Comparison of ENCODE assay signal across 8 cellular contexts in genomic region chr22:19714320-19715252, GRCh38. TPM values are rescaled to one million over a fixed set of nuclear protein-coding genes. Genes with fewer than 3 reads are reported as not detected.
DNase-seq lines count a peak whose midpoint lies in the region; ATAC-seq and TF ChIP-seq lines count a peak whose summit lies in the region.

TSS of gene SEPTIN5 (plus strand) at chr22:19714503. CDS start at chr22:19714589, 86 bp downstream.

- CTCF ChIA-PET in WTC11 (lab: Charles Lee): interaction anchor here (0.6 to 3.8 kb wide), 8 partner anchors 9 to 145 kb away, joined by 3 to 63 read pairs (median 12); partner anchors contain the start of gene GP1BB

- H3K4me3 Mint-ChIP-seq in WTC11 (peak within 1 kb of the TSS; percentile 68), progenitor cell of endocrine pancreas (ENCODE audit: low read depth) (peak within 1 kb of the TSS; percentile 79)

- H3K9me3 Mint-ChIP-seq in WTC11: no peaks in the 10 kb centered on the region
- no peaks in the 10 kb centered on the region for H3K9me3 Mint-ChIP-seq in progenitor cell of endocrine pancreas (ENCODE audit: low read depth)

- no peak within 1 kb of the TSS for H3K27ac Mint-ChIP-seq in WTC11
- H3K27ac Mint-ChIP-seq in progenitor cell of endocrine pancreas: no peak within 1 kb of the TSS

- no peak for TF ChIP-seq CTCF in GM12865 (IDR thresholded peaks at IDR 0.05; ENCODE audit: insufficient read depth, low read depth, low read length, missing control alignments)
- no peak for TF ChIP-seq CTCF in WTC11 (IDR thresholded peaks at IDR 0.05)
- TF ChIP-seq CTCF in progenitor cell of endocrine pancreas (IDR thresholded peaks at IDR 0.05; ENCODE audit: unreplicated experiment): no peak

- H3K36me3 Mint-ChIP-seq in WTC11: no peaks in the 10 kb centered on the region
- H3K36me3 Mint-ChIP-seq in progenitor cell of endocrine pancreas (ENCODE audit: insufficient read depth): no peaks in the 10 kb centered on the region

- ATAC-seq in WTC11: no peak
- peak; percentile 4 for ATAC-seq in Right ventricle myocardium inferior
- no peak for ATAC-seq in HG02938 (IDR thresholded peaks at IDR 0.05; ENCODE audit: unreplicated experiment)
- no peak for ATAC-seq in GM18867 (IDR thresholded peaks at IDR 0.05; ENCODE audit: unreplicated experiment)
- ATAC-seq in GM18517 (IDR thresholded peaks at IDR 0.05; ENCODE audit: unreplicated experiment): no peak

- H3K4me3 ChIP-seq in GM12865 (ENCODE audit: low read depth, low read length): peak within 1 kb of the TSS; percentile 6; the same call in 1 of the 2 replicates

- POLR2A ChIA-PET in WTC11 (lab: Charles Lee): no interaction called here

- intact Hi-C loops in Right ventricle myocardium inferior (cut with DNase I): loop anchor here (2.0 kb wide), 1 partner anchor 36 kb away; no protein-coding TSS in a partner anchor

- H3K4me1 Mint-ChIP-seq in WTC11 (peaks cover 15% of the 10 kb centered on the region), progenitor cell of endocrine pancreas (ENCODE audit: low read depth) (peaks cover 4% of the 10 kb centered on the region)

- DNase-seq in GM12865 (ENCODE audit: low read depth) (no peak), WTC11 (ENCODE audit: low spot score) (no peak), Right ventricle myocardium inferior (ENCODE audit: missing footprints) (peak; percentile 76), progenitor cell of endocrine pancreas (ENCODE audit: low spot score, unreplicated experiment) (no peak), NCI-H2107 (lab: John Stamatoyannopoulos, UW) (no peak)

- H3K27me3 Mint-ChIP-seq in WTC11 (ENCODE audit: low read depth): peaks cover 55% of the 10 kb centered on the region
- peaks cover 37% of the 10 kb centered on the region for H3K27me3 Mint-ChIP-seq in progenitor cell of endocrine pancreas

TF ChIP-seq in WTC11, 78 proteins besides CTCF, POLR2A, EP300 and RAD21 (continues in another document):
- TF ChIP-seq, protein P1, sequence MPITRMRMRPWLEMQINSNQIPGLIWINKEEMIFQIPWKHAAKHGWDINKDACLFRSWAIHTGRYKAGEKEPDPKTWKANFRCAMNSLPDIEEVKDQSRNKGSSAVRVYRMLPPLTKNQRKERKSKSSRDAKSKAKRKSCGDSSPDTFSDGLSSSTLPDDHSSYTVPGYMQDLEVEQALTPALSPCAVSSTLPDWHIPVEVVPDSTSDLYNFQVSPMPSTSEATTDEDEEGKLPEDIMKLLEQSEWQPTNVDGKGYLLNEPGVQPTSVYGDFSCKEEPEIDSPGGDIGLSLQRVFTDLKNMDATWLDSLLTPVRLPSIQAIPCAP (CRISPR knock-in tag; IDR thresholded peaks at IDR 0.05): peak; percentile 59; the same call in 1 of the 2 replicates
- TF ChIP-seq ZNF671 (CRISPR knock-in tag; IDR thresholded peaks at IDR 0.05) (no peak), EMX1 (CRISPR knock-in tag; IDR thresholded peaks at IDR 0.05) (no peak), ZNF423 (CRISPR knock-in tag; IDR thresholded peaks at IDR 0.05) (peak; percentile 33; the same call in 1 of the 2 replicates), HMGXB4 (CRISPR knock-in tag; IDR thresholded peaks at IDR 0.05) (peak; percentile 50), E2F5 (CRISPR knock-in tag; IDR thresholded peaks at IDR 0.05) (peak; percentile 63; the same call in 1 of the 2 replicates), OVOL2 (CRISPR knock-in tag; IDR thresholded peaks at IDR 0.05; ENCODE audit: borderline replicate concordance) (no peak), NR2C2 (CRISPR knock-in tag; IDR thresholded peaks at IDR 0.05) (no peak)
- TF ChIP-seq, protein P2, sequence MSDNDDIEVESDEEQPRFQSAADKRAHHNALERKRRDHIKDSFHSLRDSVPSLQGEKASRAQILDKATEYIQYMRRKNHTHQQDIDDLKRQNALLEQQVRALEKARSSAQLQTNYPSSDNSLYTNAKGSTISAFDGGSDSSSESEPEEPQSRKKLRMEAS (CRISPR knock-in tag; IDR thresholded peaks at IDR 0.05): 0 out of 2 replicates have a peak, but pooled peaks have one; percentile 4
- TF ChIP-seq, protein P3, sequence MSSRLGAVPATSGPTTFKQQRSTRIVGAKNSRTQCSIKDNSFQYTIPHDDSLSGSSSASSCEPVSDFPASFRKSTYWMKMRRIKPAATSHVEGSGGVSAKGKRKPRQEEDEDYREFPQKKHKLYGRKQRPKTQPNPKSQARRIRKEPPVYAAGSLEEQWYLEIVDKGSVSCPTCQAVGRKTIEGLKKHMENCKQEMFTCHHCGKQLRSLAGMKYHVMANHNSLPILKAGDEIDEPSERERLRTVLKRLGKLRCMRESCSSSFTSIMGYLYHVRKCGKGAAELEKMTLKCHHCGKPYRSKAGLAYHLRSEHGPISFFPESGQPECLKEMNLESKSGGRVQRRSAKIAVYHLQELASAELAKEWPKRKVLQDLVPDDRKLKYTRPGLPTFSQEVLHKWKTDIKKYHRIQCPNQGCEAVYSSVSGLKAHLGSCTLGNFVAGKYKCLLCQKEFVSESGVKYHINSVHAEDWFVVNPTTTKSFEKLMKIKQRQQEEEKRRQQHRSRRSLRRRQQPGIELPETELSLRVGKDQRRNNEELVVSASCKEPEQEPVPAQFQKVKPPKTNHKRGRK (CRISPR knock-in tag; IDR thresholded peaks at IDR 0.05; ENCODE audit: borderline replicate concordance): no peak
- TF ChIP-seq, protein P4, sequence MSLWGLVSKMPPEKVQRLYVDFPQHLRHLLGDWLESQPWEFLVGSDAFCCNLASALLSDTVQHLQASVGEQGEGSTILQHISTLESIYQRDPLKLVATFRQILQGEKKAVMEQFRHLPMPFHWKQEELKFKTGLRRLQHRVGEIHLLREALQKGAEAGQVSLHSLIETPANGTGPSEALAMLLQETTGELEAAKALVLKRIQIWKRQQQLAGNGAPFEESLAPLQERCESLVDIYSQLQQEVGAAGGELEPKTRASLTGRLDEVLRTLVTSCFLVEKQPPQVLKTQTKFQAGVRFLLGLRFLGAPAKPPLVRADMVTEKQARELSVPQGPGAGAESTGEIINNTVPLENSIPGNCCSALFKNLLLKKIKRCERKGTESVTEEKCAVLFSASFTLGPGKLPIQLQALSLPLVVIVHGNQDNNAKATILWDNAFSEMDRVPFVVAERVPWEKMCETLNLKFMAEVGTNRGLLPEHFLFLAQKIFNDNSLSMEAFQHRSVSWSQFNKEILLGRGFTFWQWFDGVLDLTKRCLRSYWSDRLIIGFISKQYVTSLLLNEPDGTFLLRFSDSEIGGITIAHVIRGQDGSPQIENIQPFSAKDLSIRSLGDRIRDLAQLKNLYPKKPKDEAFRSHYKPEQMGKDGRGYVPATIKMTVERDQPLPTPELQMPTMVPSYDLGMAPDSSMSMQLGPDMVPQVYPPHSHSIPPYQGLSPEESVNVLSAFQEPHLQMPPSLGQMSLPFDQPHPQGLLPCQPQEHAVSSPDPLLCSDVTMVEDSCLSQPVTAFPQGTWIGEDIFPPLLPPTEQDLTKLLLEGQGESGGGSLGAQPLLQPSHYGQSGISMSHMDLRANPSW (CRISPR knock-in tag; conservative IDR thresholded peaks at IDR 0.05; ENCODE audit: low read depth): no peak
- TF ChIP-seq, protein P5, sequence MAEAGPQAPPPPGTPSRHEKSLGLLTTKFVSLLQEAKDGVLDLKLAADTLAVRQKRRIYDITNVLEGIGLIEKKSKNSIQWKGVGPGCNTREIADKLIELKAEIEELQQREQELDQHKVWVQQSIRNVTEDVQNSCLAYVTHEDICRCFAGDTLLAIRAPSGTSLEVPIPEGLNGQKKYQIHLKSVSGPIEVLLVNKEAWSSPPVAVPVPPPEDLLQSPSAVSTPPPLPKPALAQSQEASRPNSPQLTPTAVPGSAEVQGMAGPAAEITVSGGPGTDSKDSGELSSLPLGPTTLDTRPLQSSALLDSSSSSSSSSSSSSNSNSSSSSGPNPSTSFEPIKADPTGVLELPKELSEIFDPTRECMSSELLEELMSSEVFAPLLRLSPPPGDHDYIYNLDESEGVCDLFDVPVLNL (CRISPR knock-in tag; IDR thresholded peaks at IDR 0.05; ENCODE audit: borderline replicate concordance, low read depth): no peak

RNA-seq across cellular contexts. Expression of gene SEPTIN5, which starts in this region (rescaled TPM):
- total RNA-seq in WTC11 (2021) (12.6 to 22.4 TPM (median 15.2 TPM) in 3 replicates), Right ventricle myocardium inferior (120 TPM), progenitor cell of endocrine pancreas (32.0 and 34.5 TPM in 2 replicates)
